Comparison of ENCODE assay signal across 8 cellular contexts in genomic region chr13:110965038-110965754, GRCh38. TPM values are rescaled to one million over a fixed set of nuclear protein-coding genes. Genes with fewer than 3 reads are reported as not detected.
DNase-seq lines count a peak whose midpoint lies in the region; ATAC-seq, FAIRE-seq and TF ChIP-seq lines count a peak whose summit lies in the region.

No MANE protein-coding gene starts in this region.

- no peaks in the 10 kb centered on the region for H3K36me3 ChIP-seq in IMR-90 (ENCODE audit: control insufficient read depth, insufficient read depth, low read length)
- no peaks in the 10 kb centered on the region for H3K36me3 ChIP-seq in brain microvascular endothelial cell (replicated peaks)
- no peaks in the 10 kb centered on the region for H3K36me3 ChIP-seq in suprapubic skin
- H3K36me3 ChIP-seq in testis (ENCODE audit: low read depth, missing control alignments), result no peaks in the 10 kb centered on the region

- H2BK120ac ChIP-seq in IMR-90 (ENCODE audit: low read depth, low read length), result peak overlapping the region; percentile 77; the same call in 1 of the 2 replicates

- H3K14ac ChIP-seq in IMR-90 (replicated peaks; ENCODE audit: low read depth, low read length), result 0 out of 2 replicates have a peak overlapping the region, but pooled peaks have one; percentile 58

- H3K27me3 ChIP-seq in IMR-90 (ENCODE audit: control insufficient read depth, insufficient read depth, low read length) (no peaks in the 10 kb centered on the region), brain microvascular endothelial cell (replicated peaks) (no peaks in the 10 kb centered on the region), suprapubic skin (no peaks in the 10 kb centered on the region), testis (no peaks in the 10 kb centered on the region)

- no peak overlapping the region for H3K4me2 ChIP-seq in IMR-90 (ENCODE audit: low read depth, low read length)

- intact Hi-C loops in IMR-90 (cut with micrococcal nuclease) (no loop called here), testis (cut with DNase I; ENCODE audit: low total_unique reads) (no loop called here)

- H3K9ac ChIP-seq in IMR-90 (ENCODE audit: low read depth, low read length), result no peak overlapping the region

- H4K8ac ChIP-seq in IMR-90 (ENCODE audit: low read depth in 2 of 2, low read length in 2 of 2), result peak overlapping the region in 1 of 2 experiments; percentile 22; a peak in 1 of 4 replicates

- peaks cover 6% of the 10 kb centered on the region; the same call in 1 of the 2 replicates for H3K9me1 ChIP-seq in IMR-90 (ENCODE audit: insufficient read depth, low read length)

- no peak for DNase-seq in GM12891 (ENCODE audit: insufficient read length, low spot score)
- DNase-seq in IMR-90, result peak; percentile 89
- peak; percentile 67 for DNase-seq in brain microvascular endothelial cell
- no peak for DNase-seq in suprapubic skin (ENCODE audit: low spot score in 2 of 2)
- DNase-seq in testis, result no peak
- DNase-seq in epidermal melanocyte (ENCODE audit: insufficient read length, low spot score), result no peak
- no peak for DNase-seq in T-helper 9 cell

- H2AK5ac ChIP-seq in IMR-90 (ENCODE audit: low read depth, low read length), result peak overlapping the region; percentile 59; the same call in 1 of the 2 replicates

- no peak overlapping the region for H2AFZ ChIP-seq in IMR-90 (replicated peaks; ENCODE audit: low read length, poor library complexity)

- no peaks in the 10 kb centered on the region for H3K4me1 ChIP-seq in IMR-90 (ENCODE audit: control insufficient read depth, insufficient read depth, low read length)
- H3K4me1 ChIP-seq in suprapubic skin, result peaks cover 4% of the 10 kb centered on the region
- H3K4me1 ChIP-seq in testis, result peaks cover 2% of the 10 kb centered on the region

- no peak for TF ChIP-seq EP300 in suprapubic skin (IDR thresholded peaks at IDR 0.05)

- H3K79me1 ChIP-seq in IMR-90 (ENCODE audit: low read depth in 1 of 2, low read length in 2 of 2), result no peaks in the 10 kb centered on the region

- WGBS in IMR-90 (ENCODE audit: extremely low coverage in 2 of 2, insufficient read length in 1 of 2), 2 experiments, result 47% methylated on average over 2 of the region's 5 CpGs; no CpG with 5 or more reads in 1 of the 2 experiments
- 56% methylated on average over 5 of the region's 5 CpGs for WGBS in suprapubic skin
- WGBS in testis, 2 donors, result 78 to 88% methylated on average over 5 of the region's 5 CpGs

- no peak overlapping the region for H2AK9ac ChIP-seq in IMR-90 (replicated peaks; ENCODE audit: low read depth, low read length, poor library complexity)

- H3K9me3 ChIP-seq in IMR-90 (ENCODE audit: control insufficient read depth, insufficient read depth, low read length) (peaks cover 5% of the 10 kb centered on the region), suprapubic skin (peaks cover 12% of the 10 kb centered on the region), testis (no peaks in the 10 kb centered on the region)

- CTCF ChIA-PET in IMR-90 (lab: Yijun Ruan, JAX), result no interaction called here

- H2BK15ac ChIP-seq in IMR-90 (ENCODE audit: low read depth, low read length), result no peak overlapping the region; the same call in 2 of the 3 replicates

- ATAC-seq in GM21723 (IDR thresholded peaks at IDR 0.05; ENCODE audit: unreplicated experiment) (peak; percentile 99), IMR-90 (ENCODE audit: low read depth) (no peak; the same call in 1 of the 2 replicates)

- peak overlapping the region; percentile 42; the same call in 1 of the 2 replicates for H3K23ac ChIP-seq in IMR-90 (ENCODE audit: low read depth, low read length)

- no peak for TF ChIP-seq CTCF in IMR-90 (conservative IDR thresholded peaks at IDR 0.05; ENCODE audit: low read depth, low read length)
- no peak for TF ChIP-seq CTCF in brain microvascular endothelial cell (IDR thresholded peaks at IDR 0.05; ENCODE audit: low read depth, low read length, missing control alignments)
- TF ChIP-seq CTCF in suprapubic skin (IDR thresholded peaks at IDR 0.05), result no peak
- no peak for TF ChIP-seq CTCF in testis (IDR thresholded peaks at IDR 0.05)

- H2BK5ac ChIP-seq in IMR-90 (ENCODE audit: low read depth, low read length, poor library complexity, severe bottlenecking), result peak overlapping the region; percentile 85

- no peak overlapping the region for H2BK20ac ChIP-seq in IMR-90 (ENCODE audit: low read depth, low read length)

- dilution Hi-C loops in IMR-90 (cut with HindIII; ENCODE audit: low sequenced_read_pairs, unreplicated experiment), result no loop called here

- in situ Hi-C loops in IMR-90 (cut with MboI; ENCODE audit: low sequenced_read_pairs), result no loop called here
- in situ Hi-C loops in brain microvascular endothelial cell (cut with HindIII; ENCODE audit: low pct_ligation_motif_present, low sequenced_read_pairs), result no loop called here

- H3K27ac ChIP-seq in IMR-90 (ENCODE audit: insufficient read depth, low read length) (no peak overlapping the region; the same call in 1 of the 2 replicates), brain microvascular endothelial cell (no peak overlapping the region), suprapubic skin (peak overlapping the region; percentile 67), testis (no peak overlapping the region)

- no peak overlapping the region for H3K56ac ChIP-seq in IMR-90 (ENCODE audit: extremely low read depth, insufficient read depth, low read length)

- BruUV-seq in IMR-90 (replicated peaks; lab: Mats Ljungman, UMichigan), result no TSS peak

- no peak overlapping the region for H4K91ac ChIP-seq in IMR-90 (ENCODE audit: insufficient read depth, low read depth, low read length)

- H3K4ac ChIP-seq in IMR-90 (ENCODE audit: low read depth, low read length), result 0 out of 2 replicates have a peak overlapping the region, but pooled peaks have one; percentile 40

- no peak overlapping the region for H3K18ac ChIP-seq in IMR-90 (ENCODE audit: low read depth, low read length)

- FAIRE-seq in GM12891 (lab: Jason Lieb, UNC), result peak; percentile 70

- H4K20me1 ChIP-seq in IMR-90 (ENCODE audit: insufficient read depth, low read length), result no peaks in the 10 kb centered on the region

- TF ChIP-seq RAD21 in IMR-90 (IDR thresholded peaks at IDR 0.05; ENCODE audit: low read length), result no peak

- POLR2A ChIA-PET in IMR-90 (lab: Charles Lee; ENCODE audit: unreplicated experiment), result no interaction called here

- H3K4me3 ChIP-seq in IMR-90 (ENCODE audit: insufficient read depth, low read depth, low read length) (no peak overlapping the region), brain microvascular endothelial cell (ENCODE audit: low read depth, low read length) (no peak overlapping the region), suprapubic skin (no peak overlapping the region), testis (no peak overlapping the region)

- TF ChIP-seq POLR2A in GM12891 (IDR thresholded peaks at IDR 0.05; ENCODE audit: low read depth, low read length) (no peak), IMR-90 (IDR thresholded peaks at IDR 0.05; ENCODE audit: low read depth, low read length) (no peak), suprapubic skin (IDR thresholded peaks at IDR 0.05) (no peak), testis (IDR thresholded peaks at IDR 0.05) (no peak)

- H4K5ac ChIP-seq in IMR-90 (ENCODE audit: low read depth, low read length), result no peak overlapping the region; the same call in 1 of the 2 replicates

TF ChIP-seq in GM12891, 5 proteins besides CTCF, POLR2A, EP300 and RAD21:
- TF ChIP-seq TAF1 (IDR thresholded peaks at IDR 0.05; ENCODE audit: low read depth, low read length), result no peak
- TF ChIP-seq SPI1 (IDR thresholded peaks at IDR 0.05; ENCODE audit: low read depth, low read length), result no peak
- TF ChIP-seq POU2F2 (IDR thresholded peaks at IDR 0.05; ENCODE audit: low read depth, low read length), result peak; percentile 83
- no peak for TF ChIP-seq POLR2AphosphoS5 (IDR thresholded peaks at IDR 0.05; ENCODE audit: low read depth, low read length)
- TF ChIP-seq PAX5 (IDR thresholded peaks at IDR 0.05; ENCODE audit: insufficient read depth, low read length, severe bottlenecking), result no peak

TF ChIP-seq in IMR-90, 13 proteins besides CTCF, POLR2A, EP300 and RAD21:
- TF ChIP-seq MAFK (IDR thresholded peaks at IDR 0.05; ENCODE audit: low read depth, low read length) (no peak), FOS (IDR thresholded peaks at IDR 0.05; ENCODE audit: low read depth, low read length) (peak; percentile 99), RCOR1 (IDR thresholded peaks at IDR 0.05; ENCODE audit: insufficient replicate concordance, low read length) (no peak), CEBPB (IDR thresholded peaks at IDR 0.05; ENCODE audit: low read depth, low read length) (peak; percentile 69), MAZ (IDR thresholded peaks at IDR 0.05; ENCODE audit: borderline replicate concordance, low read depth, low read length) (no peak), BHLHE40 (IDR thresholded peaks at IDR 0.05; ENCODE audit: low read depth, low read length) (peak; percentile 46; the same call in 1 of the 2 replicates), USF2 (IDR thresholded peaks at IDR 0.05; ENCODE audit: low read depth, low read length) (no peak), SMC3 (IDR thresholded peaks at IDR 0.05; ENCODE audit: low read depth, low read length) (no peak), CHD1 (IDR thresholded peaks at IDR 0.05; ENCODE audit: low read depth, low read length) (no peak)

RNA-seq across cellular contexts. Expression of gene ANKRD10, which starts 50.3 kb away (rescaled TPM):
- polyA plus RNA-seq in GM12891 (2012; ENCODE audit: low read depth, missing spikeins), result 52.8 TPM
- total RNA-seq in IMR-90 (2012; rRNA removed) (18.3 and 24.2 TPM in 2 replicates), suprapubic skin (10 to 100 TPM; 39.5 to 94.4 (median 56.2) TPM), testis (100 to 1,000 TPM; 132 to 180 TPM)
- polyA plus RNA-seq in IMR-90 (2012; rRNA removed) (24.2 and 31.1 TPM in 2 replicates), testis (ENCODE audit: insufficient read depth, low read depth, low replicate concordance) (65.2 TPM)
- polyA plus RNA-seq in IMR-90 (2012; cell fraction: cytosol; rRNA removed), result 7.4 and 11.9 TPM in 2 replicates
- polyA plus RNA-seq in IMR-90 (2012; cell fraction: nucleus; rRNA removed; ENCODE audit: low replicate concordance), result 105 and 271 TPM in 2 replicates

Comparison
In these comparisons a context has a peak if more than half of its experiments do, and no peak if none do; other contexts are left out.
1. DNase-seq: peak in IMR-90 (single experiment) and brain microvascular endothelial cell (single experiment); none in GM12891 (single experiment), suprapubic skin (0 of 2), testis (single experiment), epidermal melanocyte (single experiment) and T-helper 9 cell (single experiment).